2 cellular contexts compared by ENCODE assay signal in the genomic region with DNA sequence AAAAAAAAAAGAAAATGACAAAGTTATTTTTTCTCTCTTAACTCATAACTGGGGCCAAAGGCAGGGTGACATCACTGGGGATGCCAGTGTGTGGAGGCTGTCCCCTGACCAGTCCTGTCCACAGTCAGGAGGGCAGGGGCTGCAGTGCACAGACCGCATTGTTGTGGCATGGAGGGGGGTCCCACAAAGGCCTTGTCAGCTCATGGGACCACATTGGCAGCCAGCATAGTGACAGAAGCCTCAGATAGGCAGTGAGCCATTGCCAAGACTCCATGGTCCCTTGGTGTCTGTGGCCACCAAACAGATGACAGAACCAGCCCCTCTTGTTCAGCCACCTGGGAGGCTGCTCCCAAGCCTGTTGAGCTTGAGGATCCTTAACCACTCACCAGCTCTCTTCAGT.
TF ChIP-seq lines count a peak whose summit lies in the region.

No MANE protein-coding gene starts in this region.

TF ChIP-seq in H1, 55 proteins besides CTCF, POLR2A, EP300 and RAD21:
- TF ChIP-seq CREB1 (IDR thresholded peaks at IDR 0.05) (no peak), MAFK (IDR thresholded peaks at IDR 0.05; ENCODE audit: low read depth, low read length) (no peak), YY1 (IDR thresholded peaks at IDR 0.05; ENCODE audit: low read depth, low read length) (no peak), NANOG (IDR thresholded peaks at IDR 0.05; ENCODE audit: insufficient read depth, low read depth, low read length, poor library complexity, severe bottlenecking) (no peak), CTBP2 (IDR thresholded peaks at IDR 0.05; ENCODE audit: borderline replicate concordance, insufficient read depth, insufficient read length, low read length) (no peak), EZH2 (IDR thresholded peaks at IDR 0.05; ENCODE audit: low read depth, low read length, severe bottlenecking) (no peak), POU5F1 (IDR thresholded peaks at IDR 0.05; ENCODE audit: low read depth, low read length) (no peak), POLR2AphosphoS5 (IDR thresholded peaks at IDR 0.05; ENCODE audit: low read depth, low read length) (no peak), RXRA (IDR thresholded peaks at IDR 0.05; ENCODE audit: insufficient read depth, low read depth, low read length) (no peak), CEBPB (IDR thresholded peaks at IDR 0.05; ENCODE audit: low read depth, low read length) (no peak), BCL11A (IDR thresholded peaks at IDR 0.05; ENCODE audit: low read depth in 2 of 2, low read length in 2 of 2) (no peak), ASH2L (IDR thresholded peaks at IDR 0.05; ENCODE audit: low read length) (no peak), GABPA (IDR thresholded peaks at IDR 0.05; ENCODE audit: borderline replicate concordance, insufficient read depth, low read length) (no peak), GTF2F1 (IDR thresholded peaks at IDR 0.05; ENCODE audit: borderline replicate concordance, low read depth, low read length) (no peak), SP1 (IDR thresholded peaks at IDR 0.05; ENCODE audit: low read depth, low read length) (no peak), NRF1 (IDR thresholded peaks at IDR 0.05; ENCODE audit: low read depth, low read length) (no peak)
- TF ChIP-seq, protein P1, sequence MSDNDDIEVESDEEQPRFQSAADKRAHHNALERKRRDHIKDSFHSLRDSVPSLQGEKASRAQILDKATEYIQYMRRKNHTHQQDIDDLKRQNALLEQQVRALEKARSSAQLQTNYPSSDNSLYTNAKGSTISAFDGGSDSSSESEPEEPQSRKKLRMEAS (IDR thresholded peaks at IDR 0.05), result no peak

TF ChIP-seq in GM12891, 5 proteins besides CTCF, POLR2A, EP300 and RAD21:
- TF ChIP-seq SPI1 (IDR thresholded peaks at IDR 0.05; ENCODE audit: low read depth, low read length) (no peak), TAF1 (IDR thresholded peaks at IDR 0.05; ENCODE audit: low read depth, low read length) (no peak), POLR2AphosphoS5 (IDR thresholded peaks at IDR 0.05; ENCODE audit: low read depth, low read length) (no peak), PAX5 (IDR thresholded peaks at IDR 0.05; ENCODE audit: insufficient read depth, low read length, severe bottlenecking) (no peak), POU2F2 (IDR thresholded peaks at IDR 0.05; ENCODE audit: low read depth, low read length) (no peak)
TF ChIP-seq in GM12891: peak in this region for 0.
